8 cellular contexts compared by ENCODE assay signal in genomic region chr19:52297601-52298358, GRCh38. TPM values are rescaled to one million over a fixed set of nuclear protein-coding genes. Genes with fewer than 3 reads are reported as not detected.
DNase-seq lines count a peak whose midpoint lies in the region; ATAC-seq and TF ChIP-seq lines count a peak whose summit lies in the region.

No MANE protein-coding gene starts in this region.

- ATAC-seq in HG02885 (IDR thresholded peaks at IDR 0.05; ENCODE audit: poor library complexity, unreplicated experiment) (peak; percentile 23), HG03342 (IDR thresholded peaks at IDR 0.05; ENCODE audit: unreplicated experiment) (no peak), GM18873 (IDR thresholded peaks at IDR 0.05; ENCODE audit: low FRiP score, unreplicated experiment) (no peak)

- WGBS in stomach, 5 donors: 16 to 26% (median 20%) methylated on average over 18 of the region's 18 CpGs

- H3K4me1 Mint-ChIP-seq in activated naive CD8-positive, alpha-beta T cell (ENCODE audit: low read depth): peaks cover 21% of the 10 kb centered on the region

- peak overlapping the region; percentile 94 for H3K4me3 Mint-ChIP-seq in activated naive CD8-positive, alpha-beta T cell

- peak overlapping the region; percentile 66 to 86 (median 75) for H3K4me3 ChIP-seq in stomach

- H3K9me3 Mint-ChIP-seq in activated naive CD8-positive, alpha-beta T cell (ENCODE audit: low read depth): peaks cover 29% of the 10 kb centered on the region

- intact Hi-C loops in stomach (cut with DNase I; ENCODE audit: low total_unique reads): no loop called here

- no peak for TF ChIP-seq CTCF in stomach (IDR thresholded peaks at IDR 0.05)

- peaks cover 16% of the 10 kb centered on the region for H3K9me3 ChIP-seq in ES-I3 (ENCODE audit: control insufficient read depth, insufficient read depth, low read length)
- H3K9me3 ChIP-seq in stomach: peaks cover 0 to 43% (median 20%) of the 10 kb centered on the region in 4 donors

- H3K36me3 ChIP-seq in ES-I3 (ENCODE audit: insufficient read depth, low read length): peaks cover 18% of the 10 kb centered on the region
- peaks cover 27 to 41% (median 33%) of the 10 kb centered on the region in 4 donors for H3K36me3 ChIP-seq in stomach

- DNase-seq in inferior parietal cortex (ENCODE audit: extremely low spot score): peak; percentile 22
- DNase-seq in stomach: no peak
- DNase-seq in activated CD8-positive, alpha-beta memory T cell treated with anti-CD3 and anti-CD28 coated beads, Interleukin-2, amount 50 U/mL, for 48 hours: no peak

- peak overlapping the region; percentile 96 for H3K27ac Mint-ChIP-seq in activated naive CD8-positive, alpha-beta T cell

- peak overlapping the region; percentile 91 to 98 (median 94) for H3K27ac ChIP-seq in stomach

- TF ChIP-seq POLR2A in stomach (IDR thresholded peaks at IDR 0.05): no peak

- H3K27me3 Mint-ChIP-seq in activated naive CD8-positive, alpha-beta T cell: no peaks in the 10 kb centered on the region

- H3K36me3 Mint-ChIP-seq in activated naive CD8-positive, alpha-beta T cell: peaks cover 45% of the 10 kb centered on the region

- TF ChIP-seq EP300 in stomach (IDR thresholded peaks at IDR 0.05): no peak

- H3K9ac ChIP-seq in ES-I3 (ENCODE audit: low read depth, low read length): peak overlapping the region; percentile 99

- H3K4me1 ChIP-seq in ES-I3 (ENCODE audit: insufficient read depth, low read length) (no peaks in the 10 kb centered on the region), stomach (peaks cover 12 to 24% (median 17%) of the 10 kb centered on the region in 4 donors)

- H3K27me3 ChIP-seq in stomach: no peaks in the 10 kb centered on the region

RNA-seq across cellular contexts. Expression of gene ZNF480, which starts 0.8 kb away (rescaled TPM):
- total RNA-seq in stomach: 10 to 100 TPM in 1 of 5 donors, 1 to 10 TPM in 4; 2.2 to 11.0 (median 8.1) TPM
- polyA plus RNA-seq in stomach: 1 to 10 TPM; 4.0 to 5.2 (median 4.8) TPM

RNA-seq across cellular contexts. Expression of gene ZNF766, which starts 28.4 kb away (rescaled TPM):
- total RNA-seq in stomach: 10 to 100 TPM in 3 of 5 donors, 1 to 10 TPM in 2; 1.3 to 19.6 (median 14.2) TPM
- 1 to 10 TPM; 2.6 to 4.0 (median 3.3) TPM for polyA plus RNA-seq in stomach

RNA-seq across cellular contexts. Expression of gene ZNF610, which starts 38.3 kb away (rescaled TPM):
- 1 to 10 TPM in 1 of 5 donors, under 1 TPM in 1, not detected in 3; 0.45 to 2.2 TPM for total RNA-seq in stomach
- 1 to 10 TPM in 2 of 3 donors, under 1 TPM in 1; 0.93 to 2.6 (median 1.4) TPM for polyA plus RNA-seq in stomach
